17 cellular contexts compared by ENCODE assay signal in genomic region chr13:104937881-104938280, GRCh38.
"Had no signal": no experiment of that assay in that cellular context is flagged by ENCODE, and none has a peak within 500 bp of the region (broad histone marks: within the 10 kb centered on the region; RNA-seq: fewer than 3 reads in every experiment).

No MANE protein-coding gene starts in this region.

- H3K27ac Mint-ChIP-seq: activated CD4-positive, alpha-beta T cell treated with anti-CD3 and anti-CD28 coated beads, Interleukin-2, amount 10 ng/mL, durations not matched to agents 7 days and 5 days; activated naive CD8-positive, alpha-beta T cell; activated T-cell treated with anti-CD3 and anti-CD28 coated beads, Interleukin-2, amount 50 U/mL, for 72 hours; mesothelial cell of epicardium; stimulated activated naive CD8-positive, alpha-beta T cell treated with anti-CD3 and anti-CD28 coated beads, Interleukin-15, amount 100 ng/mL, for 72 hours had no signal

- FAIRE-seq: bronchial epithelial cell had no signal

- H3K27ac ChIP-seq: epithelial cell of prostate, gastrocnemius medialis, heart right ventricle, lower lobe of right lung, spleen, upper lobe of left lung had no signal

- H3K9me3 Mint-ChIP-seq: activated T-cell treated with anti-CD3 and anti-CD28 coated beads, Interleukin-2, amount 50 U/mL, for 72 hours had no signal

- H3K36me3 ChIP-seq: gastrocnemius medialis, heart right ventricle, lower lobe of right lung, spleen, upper lobe of left lung had no signal

- H3K4me1 ChIP-seq: gastrocnemius medialis, heart right ventricle, lower lobe of right lung, spleen, upper lobe of left lung had no signal

- H3K4me3 ChIP-seq: gastrocnemius medialis, heart right ventricle, lower lobe of right lung, spleen, upper lobe of left lung had no signal

- ATAC-seq: activated T-cell treated with anti-CD3 and anti-CD28 coated beads, Interleukin-2, amount 50 U/mL, for 72 hours; gastrocnemius medialis; heart right ventricle; left colon; lower lobe of right lung; sciatic nerve; stimulated activated naive CD8-positive, alpha-beta T cell treated with anti-CD3 and anti-CD28 coated beads, Interleukin-15, amount 100 ng/mL, for 72 hours had no signal

- H3K4me3 Mint-ChIP-seq: activated CD4-positive, alpha-beta T cell treated with anti-CD3 and anti-CD28 coated beads, Interleukin-2, amount 10 ng/mL, durations not matched to agents 7 days and 5 days; activated naive CD8-positive, alpha-beta T cell; activated T-cell treated with anti-CD3 and anti-CD28 coated beads, Interleukin-2, amount 50 U/mL, for 72 hours; mesothelial cell of epicardium; stimulated activated naive CD8-positive, alpha-beta T cell treated with anti-CD3 and anti-CD28 coated beads, Interleukin-15, amount 100 ng/mL, for 72 hours had no signal

- DNase-seq: activated CD4-positive, alpha-beta T cell treated with anti-CD3 and anti-CD28 coated beads, Interleukin-2, amount 10 ng/mL, durations not matched to agents 7 days and 5 days; activated CD4-positive, CD25-positive, alpha-beta regulatory T cell; activated CD8-positive, alpha-beta memory T cell treated with anti-CD3 and anti-CD28 coated beads, Interleukin-2, amount 50 U/mL, for 48 hours; activated gamma-delta T cell treated with Interleukin-2 at 50 U/mL for 16 hours; activated T-cell treated with anti-CD3 and anti-CD28 coated beads, Interleukin-2, amount 50 U/mL, for 72 hours; gastrocnemius medialis; heart right ventricle; left colon; lower lobe of right lung; spleen; stimulated activated naive CD8-positive, alpha-beta T cell treated with anti-CD3 and anti-CD28 coated beads, Interleukin-15, amount 100 ng/mL, for 72 hours; upper lobe of left lung had no signal

- H3K27me3 ChIP-seq: gastrocnemius medialis, heart right ventricle, spleen, upper lobe of left lung had no signal

- H3K9me3 ChIP-seq: gastrocnemius medialis, lower lobe of right lung, upper lobe of left lung had no signal

- H3K4me1 Mint-ChIP-seq: activated CD4-positive, alpha-beta T cell treated with anti-CD3 and anti-CD28 coated beads, Interleukin-2, amount 10 ng/mL, durations not matched to agents 7 days and 5 days; stimulated activated naive CD8-positive, alpha-beta T cell treated with anti-CD3 and anti-CD28 coated beads, Interleukin-15, amount 100 ng/mL, for 72 hours had no signal

- H3K27me3 Mint-ChIP-seq: activated CD4-positive, alpha-beta T cell treated with anti-CD3 and anti-CD28 coated beads, Interleukin-2, amount 10 ng/mL, durations not matched to agents 7 days and 5 days; activated naive CD8-positive, alpha-beta T cell; stimulated activated naive CD8-positive, alpha-beta T cell treated with anti-CD3 and anti-CD28 coated beads, Interleukin-15, amount 100 ng/mL, for 72 hours had no signal

- H3K36me3 Mint-ChIP-seq: activated naive CD8-positive, alpha-beta T cell had no signal
